ENCODE assay signal across 14 cellular contexts in the genomic region with DNA sequence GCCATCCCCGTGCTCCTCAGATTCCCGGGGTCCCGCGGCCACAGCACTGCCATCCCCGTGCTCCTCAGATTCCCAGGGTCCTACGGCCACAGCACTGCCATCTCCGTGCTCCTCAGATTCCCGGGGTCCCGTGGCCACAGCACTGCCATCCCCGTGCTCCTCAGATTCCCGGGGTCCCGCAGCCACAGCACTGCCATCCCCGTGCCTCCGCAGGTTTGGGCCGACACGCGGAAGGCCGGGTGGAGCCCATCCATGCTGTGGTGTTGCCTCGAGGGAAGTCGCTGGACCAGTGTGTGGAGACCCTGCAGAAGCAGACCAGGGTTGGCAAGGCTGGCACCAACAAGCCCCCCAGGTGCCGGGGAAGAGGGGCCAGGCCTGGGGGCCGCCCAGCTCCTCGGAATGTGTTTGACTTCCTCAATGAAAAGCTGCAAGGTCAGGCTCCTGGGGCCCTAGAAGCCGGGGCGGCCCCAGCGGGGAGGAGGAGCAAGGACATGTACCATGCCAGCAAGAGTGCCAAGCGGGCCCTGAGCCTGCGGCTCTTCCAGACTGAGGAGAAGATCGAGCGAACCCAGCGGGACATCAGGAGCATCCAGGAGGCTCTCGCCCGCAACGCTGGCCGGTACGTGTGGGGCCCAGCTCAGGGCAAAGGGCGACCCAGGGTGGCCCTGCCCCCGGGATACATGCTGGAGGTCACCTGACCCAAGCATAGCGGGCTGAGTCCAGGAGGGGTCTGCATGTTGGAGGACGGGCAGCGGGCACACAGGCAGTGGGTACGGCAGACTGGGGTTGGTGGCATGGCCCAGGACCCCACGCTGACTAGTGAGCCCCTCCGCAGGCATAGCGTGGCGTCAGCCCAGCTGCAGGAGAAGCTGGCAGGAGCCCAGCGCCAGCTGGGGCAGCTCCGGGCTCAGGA. TPM values are rescaled to one million over a fixed set of nuclear protein-coding genes. Genes with fewer than 3 reads are reported as not detected.
DNase-seq lines count a peak whose midpoint lies in the region; ATAC-seq, FAIRE-seq and TF ChIP-seq lines count a peak whose summit lies in the region.
"Had no signal": no experiment of that assay in that cellular context is flagged by ENCODE, and none has a peak within 500 bp of the region (broad histone marks: within the 10 kb centered on the region; RNA-seq: fewer than 3 reads in every experiment).

No MANE protein-coding gene starts in this region.

- no peak overlapping the region for H3K4me2 ChIP-seq in K562 (ENCODE audit: insufficient read depth, low read length)
- H3K4me2 ChIP-seq in osteoblast (ENCODE audit: insufficient read depth, low read length) = no peak overlapping the region

- H3K9ac ChIP-seq in K562 (ENCODE audit: insufficient read depth in 1 of 2, low read depth in 2 of 2, low read length in 2 of 2) = no peak overlapping the region; a peak in 1 of 4 replicates

- H3K27ac Mint-ChIP-seq in activated CD4-positive, alpha-beta T cell treated with anti-CD3 and anti-CD28 coated beads, Interleukin-2, amount 10 ng/mL, durations not matched to agents 7 days and 5 days = peak overlapping the region; percentile 88
- H3K27ac Mint-ChIP-seq in activated CD4-positive, alpha-beta T cell treated with anti-CD3 and anti-CD28 coated beads for 36 hours = no peak overlapping the region

- DNase-seq in activated CD4-positive, alpha-beta T cell treated with anti-CD3 and anti-CD28 coated beads, Interleukin-2, amount 10 ng/mL, durations not matched to agents 7 days and 5 days = no peak
- no peak for DNase-seq in activated CD4-positive, alpha-beta T cell treated with anti-CD3 and anti-CD28 coated beads for 36 hours
- peak in 1 of 2 experiments; percentile 70 for DNase-seq in HL-60 (ENCODE audit: low read depth in 1 of 2, low spot score in 1 of 2)
- peak in 2 of 4 experiments; percentile 4 for DNase-seq in K562 (ENCODE audit: extremely low read depth in 1 of 4, low spot score in 3 of 4)
- DNase-seq in osteoblast (ENCODE audit: insufficient read length, low spot score, missing footprints) = peak; percentile 88
- DNase-seq in stimulated activated naive CD4-positive, alpha-beta T cell (lab: John Stamatoyannopoulos, UW) = no peak
- no peak for DNase-seq in NCI-H526 (lab: John Stamatoyannopoulos, UW)
- DNase-seq: amniotic stem cell, DMS153, NCI-H1048, NCI-H446 treated with DMSO at 0.1 percent for 48 hours had no signal

- POLR2A ChIA-PET in activated CD4-positive, alpha-beta T cell treated with anti-CD3 and anti-CD28 coated beads, Interleukin-2, amount 10 ng/mL, durations not matched to agents 7 days and 5 days (lab: Charles Lee) = no interaction called here
- POLR2A ChIA-PET in activated CD4-positive, alpha-beta T cell treated with anti-CD3 and anti-CD28 coated beads for 36 hours (lab: Charles Lee) = interaction anchor here (1.1 to 1.7 kb wide), 2 partner anchors 28 to 130 kb away, joined by 3 to 10 read pairs; a partner anchor contains a TSS
- POLR2A ChIA-PET in K562 (lab: Yijun Ruan, JAX) = interaction anchor here (0.5 to 1.3 kb wide), 4 partner anchors 13 to 209 kb away, joined by 3 to 5 read pairs (median 4); no protein-coding TSS in a partner anchor

- H3K4me3 Mint-ChIP-seq in activated CD4-positive, alpha-beta T cell treated with anti-CD3 and anti-CD28 coated beads, Interleukin-2, amount 10 ng/mL, durations not matched to agents 7 days and 5 days = peak overlapping the region; percentile 87
- no peak overlapping the region for H3K4me3 Mint-ChIP-seq in activated CD4-positive, alpha-beta T cell treated with anti-CD3 and anti-CD28 coated beads for 36 hours

- TF ChIP-seq EP300 in K562 (IDR thresholded peaks at IDR 0.05; ENCODE audit: low read length) = no peak

- CTCF ChIA-PET in activated CD4-positive, alpha-beta T cell treated with anti-CD3 and anti-CD28 coated beads, Interleukin-2, amount 10 ng/mL, durations not matched to agents 7 days and 5 days (lab: Charles Lee) = interaction anchor here (1.3 to 4.2 kb wide), 5 partner anchors 12 to 322 kb away, joined by 3 to 27 read pairs (median 12); a partner anchor contains a TSS
- CTCF ChIA-PET in activated CD4-positive, alpha-beta T cell treated with anti-CD3 and anti-CD28 coated beads for 36 hours (lab: Charles Lee) = interaction anchor here (0.8 to 1.4 kb wide), 4 partner anchors 15 to 77 kb away, joined by 3 to 14 read pairs (median 3); a partner anchor contains a TSS
- CTCF ChIA-PET in K562 (lab: Yijun Ruan, JAX; ENCODE audit: low intra/inter-chr PET ratio) = no interaction called here

- H3K36me3 ChIP-seq in K562 (ENCODE audit: control insufficient read depth, insufficient read depth, low read length) = peaks cover 59% of the 10 kb centered on the region; the same call in 2 of the 3 replicates
- H3K36me3 ChIP-seq in osteoblast (ENCODE audit: insufficient read depth, low read length) = peaks cover 8% of the 10 kb centered on the region

- 0 out of 2 replicates have a peak, but pooled peaks cover 5% of the 10 kb centered on the region for H4K20me1 ChIP-seq in K562 (replicated peaks; ENCODE audit: control insufficient read depth, insufficient read depth, low read length)
- H4K20me1 ChIP-seq in osteoblast (ENCODE audit: insufficient read depth, low read length) = peaks cover 29% of the 10 kb centered on the region

- intact Hi-C loops in activated CD4-positive, alpha-beta T cell treated with anti-CD3 and anti-CD28 coated beads for 36 hours (cut with DNase I, micrococcal nuclease) = loop anchor here (5.0 to 10.0 kb wide), 5 partner anchors 38 to 302 kb away; a partner anchor contains a TSS
- intact Hi-C loops in K562 (cut with micrococcal nuclease) = no loop called here

- no peaks in the 10 kb centered on the region for H3K27me3 Mint-ChIP-seq in activated CD4-positive, alpha-beta T cell treated with anti-CD3 and anti-CD28 coated beads, Interleukin-2, amount 10 ng/mL, durations not matched to agents 7 days and 5 days
- no peaks in the 10 kb centered on the region for H3K27me3 Mint-ChIP-seq in activated CD4-positive, alpha-beta T cell treated with anti-CD3 and anti-CD28 coated beads for 36 hours

- H3K9me3 Mint-ChIP-seq in activated CD4-positive, alpha-beta T cell treated with anti-CD3 and anti-CD28 coated beads, Interleukin-2, amount 10 ng/mL, durations not matched to agents 7 days and 5 days = no peaks in the 10 kb centered on the region
- H3K9me3 Mint-ChIP-seq in activated CD4-positive, alpha-beta T cell treated with anti-CD3 and anti-CD28 coated beads for 36 hours (ENCODE audit: low read depth) = no peaks in the 10 kb centered on the region

- H2AFZ ChIP-seq in K562 (ENCODE audit: low read depth, low read length) (no peak overlapping the region), osteoblast (ENCODE audit: low read length) (no peak overlapping the region)

- H3K4me3 ChIP-seq in HL-60 (replicated peaks; ENCODE audit: insufficient read depth, low read length) (no peak overlapping the region), K562 (no peak overlapping the region), osteoblast (ENCODE audit: insufficient read depth, low read length) (no peak overlapping the region)
- H3K4me3 ChIP-seq: coronary artery, tibial artery had no signal

- FAIRE-seq in K562 (lab: Jason Lieb, UNC) = no peak

- peaks cover 28% of the 10 kb centered on the region for H3K4me1 Mint-ChIP-seq in activated CD4-positive, alpha-beta T cell treated with anti-CD3 and anti-CD28 coated beads, Interleukin-2, amount 10 ng/mL, durations not matched to agents 7 days and 5 days
- peaks cover 21% of the 10 kb centered on the region for H3K4me1 Mint-ChIP-seq in activated CD4-positive, alpha-beta T cell treated with anti-CD3 and anti-CD28 coated beads for 36 hours

- TSS peak; percentile 50 for BruUV-seq in K562 (replicated peaks; lab: Mats Ljungman, UMichigan)

- peaks cover 16% of the 10 kb centered on the region for H3K79me2 ChIP-seq in K562 (ENCODE audit: control insufficient read depth, insufficient read depth, low read length)
- peaks cover 28% of the 10 kb centered on the region for H3K79me2 ChIP-seq in osteoblast (ENCODE audit: insufficient read depth, low read length)

- no peak for TF ChIP-seq POLR2A in K562 (conservative IDR thresholded peaks at IDR 0.05)

- WGBS in K562 (ENCODE audit: insufficient coverage, low coverage, missing lambda C conversion rate) = 90% methylated on average over 36 of the region's 48 CpGs

- in situ Hi-C loops in K562 (cut with MboI) = no loop called here

- H3K9me3 ChIP-seq in K562 (replicated peaks; ENCODE audit: control insufficient read depth, insufficient read depth, low read depth, low read length) = peaks cover 4% of the 10 kb centered on the region
- H3K9me3 ChIP-seq in osteoblast (ENCODE audit: low read depth, low read length) = no peaks in the 10 kb centered on the region
- H3K9me3 ChIP-seq: tibial artery had no signal

- H3K27me3 ChIP-seq in HL-60 (ENCODE audit: insufficient read depth, poor library complexity, severe bottlenecking) = no peaks in the 10 kb centered on the region
- no peaks in the 10 kb centered on the region for H3K27me3 ChIP-seq in K562 (ENCODE audit: control insufficient read depth in 2 of 2, insufficient read depth in 2 of 2, low read length in 2 of 2)
- H3K27me3 ChIP-seq in osteoblast (ENCODE audit: insufficient read depth, low read length) = no peaks in the 10 kb centered on the region
- H3K27me3 ChIP-seq: tibial artery had no signal

- H3K4me1 ChIP-seq in K562 (replicated peaks in 1 of 2; ENCODE audit: control insufficient read depth in 2 of 2, insufficient read depth in 2 of 2, low read length in 2 of 2) (peaks cover 3 to 60% of the 10 kb centered on the region in 2 experiments; a peak in 3 of 5 replicates), osteoblast (ENCODE audit: insufficient read depth, low read length) (no peaks in the 10 kb centered on the region)

- ATAC-seq in activated CD4-positive, alpha-beta T cell treated with anti-CD3 and anti-CD28 coated beads for 36 hours = no peak
- ATAC-seq in K562 (no peak), HG02571 (IDR thresholded peaks at IDR 0.05; ENCODE audit: unreplicated experiment) (no peak)

- H3K27ac ChIP-seq in HL-60 (replicated peaks) (peak overlapping the region; percentile 51), K562 (ENCODE audit: extremely low read depth, low read depth, low read length) (no peak overlapping the region), osteoblast (ENCODE audit: low read depth, low read length) (no peak overlapping the region)
- H3K27ac ChIP-seq: coronary artery, tibial artery had no signal

- no peak for TF ChIP-seq CTCF in HL-60 (IDR thresholded peaks at IDR 0.05; ENCODE audit: insufficient read depth, low read length)
- TF ChIP-seq CTCF in K562 (IDR thresholded peaks at IDR 0.05 in 2 of 3, conservative IDR thresholded peaks at IDR 0.05 in 1 of 3; ENCODE audit: insufficient read depth in 2 of 3, low read depth in 1 of 3, low read length in 3 of 3) = no peak
- no peak for TF ChIP-seq CTCF in osteoblast (IDR thresholded peaks at IDR 0.05; ENCODE audit: extremely low read depth, low read depth, low read length)

- no peaks in the 10 kb centered on the region for H3K9me1 ChIP-seq in K562 (ENCODE audit: control insufficient read depth, insufficient read depth, low read length)

- peaks cover 30% of the 10 kb centered on the region for H3K36me3 Mint-ChIP-seq in activated CD4-positive, alpha-beta T cell treated with anti-CD3 and anti-CD28 coated beads, Interleukin-2, amount 10 ng/mL, durations not matched to agents 7 days and 5 days (ENCODE audit: low read depth)
- peaks cover 14% of the 10 kb centered on the region for H3K36me3 Mint-ChIP-seq in activated CD4-positive, alpha-beta T cell treated with anti-CD3 and anti-CD28 coated beads for 36 hours (ENCODE audit: low read depth)

- no peak for TF ChIP-seq RAD21 in K562 (CRISPR knock-in tag; conservative IDR thresholded peaks at IDR 0.05 in 1 of 2, IDR thresholded peaks at IDR 0.05 in 1 of 2)

RNA-seq across cellular contexts. Expression of a gene that starts 1.3 kb away (rescaled TPM):
- total RNA-seq in activated CD4-positive, alpha-beta T cell treated with anti-CD3 and anti-CD28 coated beads, Interleukin-2, amount 10 ng/mL, durations not matched to agents 7 days and 5 days = 100 to 1,000 TPM; 253 to 302 TPM
- 10 to 100 TPM in 1 of 2 experiments, 1 to 10 TPM in 1; 7.3 to 10.2 TPM for total RNA-seq in activated CD4-positive, alpha-beta T cell treated with anti-CD3 and anti-CD28 coated beads for 36 hours
- total RNA-seq in K562 (2011; cell fraction: chromatin; rRNA removed; ENCODE audit: low replicate concordance) = 6.7 and 27.9 TPM in 2 replicates
- 29.6 and 36.2 TPM in 2 replicates for total RNA-seq in K562 (2011; cell fraction: nucleolus; rRNA removed)
- total RNA-seq in K562 (2011; cell fraction: nucleoplasm; rRNA removed) = 12.0 and 12.1 TPM in 2 replicates
- total RNA-seq in K562 (2014; rRNA removed) (9.5 and 12.7 TPM in 2 replicates), K562 (2014; rRNA removed; fragmentation: Illumina TruSeq; extraction: Trizol) (0.11 and 0.32 TPM in 2 replicates), K562 (2015; rRNA removed; fragmentation: Illumina TruSeq; extraction: Trizol) (2.7 and 2.8 TPM in 2 replicates), K562 (2021) (9.3 and 10.2 TPM in 2 replicates), osteoblast (1.8 and 2.9 TPM in 2 replicates)
- polyA plus RNA-seq in K562 (2011; rRNA removed) (1.5 and 3.9 TPM in 2 replicates), K562 (2014; fragmentation: Illumina TruSeq; extraction: Trizol) (0.83 and 2.3 TPM in 2 replicates), K562 (2014; fragmentation: Nextera tagmentation; extraction: Ambion mirVana) (not detected), K562 (2014; rRNA removed) (17.1 and 20.2 TPM in 2 replicates)
- 4.5 and 15.8 TPM in 2 replicates for polyA plus RNA-seq in K562 (2011; cell fraction: cytosol; rRNA removed)
- polyA plus RNA-seq in K562 (2011; cell fraction: nucleus; rRNA removed) = 37.1 and 90.0 TPM in 2 replicates
- polyA plus RNA-seq in K562 (2012) = 5.5 and 10.7 TPM in 2 replicates
- polyA minus RNA-seq in K562 (2011; rRNA and poly(A)+ RNA removed) = 0.06 and 0.25 TPM in 2 replicates
- polyA minus RNA-seq in K562 (2011; cell fraction: cytosol; rRNA and poly(A)+ RNA removed) = 1.2 and 1.5 TPM in 2 replicates
- polyA minus RNA-seq in K562 (2011; cell fraction: nucleus; rRNA and poly(A)+ RNA removed) = 4.7 and 7.7 TPM in 2 replicates

RNA-seq across cellular contexts. Expression of a gene that starts 4.4 kb away (rescaled TPM):
- total RNA-seq in activated CD4-positive, alpha-beta T cell treated with anti-CD3 and anti-CD28 coated beads, Interleukin-2, amount 10 ng/mL, durations not matched to agents 7 days and 5 days = 100 to 1,000 TPM; 105 to 129 TPM
- 10 to 100 TPM; 30.9 to 34.9 TPM for total RNA-seq in activated CD4-positive, alpha-beta T cell treated with anti-CD3 and anti-CD28 coated beads for 36 hours
- 22.0 and 60.9 TPM in 2 replicates for total RNA-seq in K562 (2011; cell fraction: chromatin; rRNA removed; ENCODE audit: low replicate concordance)
- total RNA-seq in K562 (2011; cell fraction: nucleolus; rRNA removed) = 104 and 105 TPM in 2 replicates
- total RNA-seq in K562 (2011; cell fraction: nucleoplasm; rRNA removed) = 35.7 and 41.6 TPM in 2 replicates
- total RNA-seq in K562 (2014; rRNA removed) (62.7 and 92.2 TPM in 2 replicates), K562 (2014; rRNA removed; fragmentation: Illumina TruSeq; extraction: Trizol) (8.2 and 8.3 TPM in 2 replicates), K562 (2015; rRNA removed; fragmentation: Illumina TruSeq; extraction: Trizol) (26.5 and 28.3 TPM in 2 replicates), K562 (2021) (97.3 and 104 TPM in 2 replicates), osteoblast (27.5 and 29.5 TPM in 2 replicates)
- polyA plus RNA-seq in K562 (2011; rRNA removed) (29.5 and 48.0 TPM in 2 replicates), K562 (2014; fragmentation: Illumina TruSeq; extraction: Trizol) (10.3 and 24.9 TPM in 2 replicates), K562 (2014; fragmentation: Nextera tagmentation; extraction: Ambion mirVana) (1 to 10 TPM in 1 of 2 experiments, under 1 TPM in 1; 0.34 to 1.1 TPM), K562 (2014; rRNA removed) (62.6 and 84.4 TPM in 2 replicates)
- 27.4 and 73.4 TPM in 2 replicates for polyA plus RNA-seq in K562 (2011; cell fraction: cytosol; rRNA removed)
- 238 and 316 TPM in 2 replicates for polyA plus RNA-seq in K562 (2011; cell fraction: nucleus; rRNA removed)
- polyA plus RNA-seq in K562 (2012) = 65.5 and 70.1 TPM in 2 replicates
- polyA minus RNA-seq in K562 (2011; rRNA and poly(A)+ RNA removed) = 1.6 and 4.4 TPM in 2 replicates
- 14.8 and 20.6 TPM in 2 replicates for polyA minus RNA-seq in K562 (2011; cell fraction: cytosol; rRNA and poly(A)+ RNA removed)
- 47.3 and 53.0 TPM in 2 replicates for polyA minus RNA-seq in K562 (2011; cell fraction: nucleus; rRNA and poly(A)+ RNA removed)

RNA-seq across cellular contexts. Expression of a gene that starts 27.4 kb away (rescaled TPM):
- 10 to 100 TPM; 37.3 to 43.3 TPM for total RNA-seq in activated CD4-positive, alpha-beta T cell treated with anti-CD3 and anti-CD28 coated beads, Interleukin-2, amount 10 ng/mL, durations not matched to agents 7 days and 5 days
- total RNA-seq in activated CD4-positive, alpha-beta T cell treated with anti-CD3 and anti-CD28 coated beads for 36 hours = 10 to 100 TPM; 15.3 to 21.9 TPM
- total RNA-seq in K562 (2011; cell fraction: chromatin; rRNA removed; ENCODE audit: low replicate concordance) = 20.3 and 73.7 TPM in 2 replicates
- total RNA-seq in K562 (2011; cell fraction: nucleolus; rRNA removed) = 43.4 and 48.4 TPM in 2 replicates
- total RNA-seq in K562 (2011; cell fraction: nucleoplasm; rRNA removed) = 35.6 and 47.3 TPM in 2 replicates
- total RNA-seq in K562 (2014; rRNA removed) (19.4 and 26.6 TPM in 2 replicates), K562 (2014; rRNA removed; fragmentation: Illumina TruSeq; extraction: Trizol) (2.2 and 2.4 TPM in 2 replicates), K562 (2015; rRNA removed; fragmentation: Illumina TruSeq; extraction: Trizol) (7.9 and 8.4 TPM in 2 replicates), K562 (2021) (22.5 and 25.4 TPM in 2 replicates), osteoblast (15.6 and 18.8 TPM in 2 replicates)
- polyA plus RNA-seq in K562 (2011; rRNA removed) (7.4 and 10.7 TPM in 2 replicates), K562 (2014; fragmentation: Illumina TruSeq; extraction: Trizol) (5.6 and 10.9 TPM in 2 replicates), K562 (2014; fragmentation: Nextera tagmentation; extraction: Ambion mirVana) (under 1 TPM; 0.14 to 0.21 TPM), K562 (2014; rRNA removed) (24.1 and 27.7 TPM in 2 replicates)
- 6.2 and 15.4 TPM in 2 replicates for polyA plus RNA-seq in K562 (2011; cell fraction: cytosol; rRNA removed)
- polyA plus RNA-seq in K562 (2011; cell fraction: nucleus; rRNA removed) = 40.8 and 67.3 TPM in 2 replicates
- polyA plus RNA-seq in K562 (2012) = 14.8 and 18.0 TPM in 2 replicates
- 2.7 and 4.6 TPM in 2 replicates for polyA minus RNA-seq in K562 (2011; rRNA and poly(A)+ RNA removed)
- 11.6 and 12.8 TPM in 2 replicates for polyA minus RNA-seq in K562 (2011; cell fraction: cytosol; rRNA and poly(A)+ RNA removed)
- polyA minus RNA-seq in K562 (2011; cell fraction: nucleus; rRNA and poly(A)+ RNA removed) = 9.8 and 11.2 TPM in 2 replicates

RNA-seq across cellular contexts. Expression of a gene that starts 27.4 kb away (rescaled TPM):
- total RNA-seq in activated CD4-positive, alpha-beta T cell treated with anti-CD3 and anti-CD28 coated beads, Interleukin-2, amount 10 ng/mL, durations not matched to agents 7 days and 5 days = 10 to 100 TPM; 52.7 to 64.5 TPM
- total RNA-seq in activated CD4-positive, alpha-beta T cell treated with anti-CD3 and anti-CD28 coated beads for 36 hours = 10 to 100 TPM; 36.4 to 52.0 TPM
- 98.6 and 222 TPM in 2 replicates for total RNA-seq in K562 (2011; cell fraction: chromatin; rRNA removed; ENCODE audit: low replicate concordance)
- 116 and 124 TPM in 2 replicates for total RNA-seq in K562 (2011; cell fraction: nucleolus; rRNA removed)
- total RNA-seq in K562 (2011; cell fraction: nucleoplasm; rRNA removed) = 75.6 and 81.5 TPM in 2 replicates
- total RNA-seq in K562 (2014; rRNA removed) (64.3 and 74.1 TPM in 2 replicates), K562 (2014; rRNA removed; fragmentation: Illumina TruSeq; extraction: Trizol) (16.1 and 19.1 TPM in 2 replicates), K562 (2015; rRNA removed; fragmentation: Illumina TruSeq; extraction: Trizol) (37.3 and 37.7 TPM in 2 replicates), K562 (2021) (64.0 and 78.9 TPM in 2 replicates), osteoblast (21.7 and 23.0 TPM in 2 replicates)
- polyA plus RNA-seq in K562 (2011; rRNA removed) (37.5 and 39.5 TPM in 2 replicates), K562 (2014; fragmentation: Illumina TruSeq; extraction: Trizol) (20.0 and 36.3 TPM in 2 replicates), K562 (2014; fragmentation: Nextera tagmentation; extraction: Ambion mirVana) (1 to 10 TPM; 2.2 to 6.0 TPM), K562 (2014; rRNA removed) (66.9 and 70.5 TPM in 2 replicates)
- 52.0 and 57.8 TPM in 2 replicates for polyA plus RNA-seq in K562 (2011; cell fraction: cytosol; rRNA removed)
- polyA plus RNA-seq in K562 (2011; cell fraction: nucleus; rRNA removed) = 132 and 147 TPM in 2 replicates
- 44.1 and 48.2 TPM in 2 replicates for polyA plus RNA-seq in K562 (2012)
- 18.4 and 33.9 TPM in 2 replicates for polyA minus RNA-seq in K562 (2011; rRNA and poly(A)+ RNA removed)
- 14.4 and 22.2 TPM in 2 replicates for polyA minus RNA-seq in K562 (2011; cell fraction: cytosol; rRNA and poly(A)+ RNA removed)
- polyA minus RNA-seq in K562 (2011; cell fraction: nucleus; rRNA and poly(A)+ RNA removed) = 46.2 and 62.4 TPM in 2 replicates

RNA-seq across cellular contexts. Expression of a gene that starts 38.8 kb away (rescaled TPM):
- 1 to 10 TPM in 1 of 2 experiments, not detected in 1; 1.0 TPM for total RNA-seq in activated CD4-positive, alpha-beta T cell treated with anti-CD3 and anti-CD28 coated beads, Interleukin-2, amount 10 ng/mL, durations not matched to agents 7 days and 5 days
- 1 to 10 TPM in 1 of 2 experiments, under 1 TPM in 1; 0.21 to 1.7 TPM for total RNA-seq in activated CD4-positive, alpha-beta T cell treated with anti-CD3 and anti-CD28 coated beads for 36 hours
- not detected in 2 replicates for total RNA-seq in K562 (2011; cell fraction: chromatin; rRNA removed; ENCODE audit: low replicate concordance)
- total RNA-seq in K562 (2011; cell fraction: nucleolus; rRNA removed) = 4.9 and 6.3 TPM in 2 replicates
- total RNA-seq in K562 (2011; cell fraction: nucleoplasm; rRNA removed) = not detected in 2 replicates
- total RNA-seq in K562 (2014; rRNA removed) = 0.32 and 3.8 TPM in 2 replicates
- total RNA-seq in K562 (2014; rRNA removed; fragmentation: Illumina TruSeq; extraction: Trizol) = not detected in 2 replicates
- 0.19 TPM in 1 of 2 replicates, not detected in the other for total RNA-seq in K562 (2015; rRNA removed; fragmentation: Illumina TruSeq; extraction: Trizol)
- total RNA-seq in K562 (2021) = not detected in 2 replicates
- 0.10 and 0.37 TPM in 2 replicates for polyA plus RNA-seq in K562 (2011; rRNA removed)
- 1.1 and 5.8 TPM in 2 replicates for polyA plus RNA-seq in K562 (2011; cell fraction: cytosol; rRNA removed)
- 1.4 and 13.8 TPM in 2 replicates for polyA plus RNA-seq in K562 (2011; cell fraction: nucleus; rRNA removed)
- 0.87 and 1.3 TPM in 2 replicates for polyA plus RNA-seq in K562 (2012)
- polyA plus RNA-seq in K562 (2014; fragmentation: Illumina TruSeq; extraction: Trizol) = not detected in 2 replicates
- polyA plus RNA-seq in K562 (2014; fragmentation: Nextera tagmentation; extraction: Ambion mirVana) = not detected
- 3.2 and 3.5 TPM in 2 replicates for polyA plus RNA-seq in K562 (2014; rRNA removed)
- polyA minus RNA-seq in K562 (2011; rRNA and poly(A)+ RNA removed) = not detected in 2 replicates
- polyA minus RNA-seq in K562 (2011; cell fraction: cytosol; rRNA and poly(A)+ RNA removed) = not detected in 2 replicates
- polyA minus RNA-seq in K562 (2011; cell fraction: nucleus; rRNA and poly(A)+ RNA removed) = 1.2 TPM in 1 of 2 replicates, not detected in the other
- 2.1 and 2.9 TPM in 2 replicates for total RNA-seq in osteoblast

Comparison
In these comparisons a context has a peak if more than half of its experiments do, and no peak if none do; other contexts are left out.
1. RNA of a gene that starts 1.3 kb away (total RNA-seq): 253 to 302 TPM in activated CD4-positive, alpha-beta T cell treated with anti-CD3 and anti-CD28 coated beads, Interleukin-2, amount 10 ng/mL, durations not matched to agents 7 days and 5 days; 7.3 to 10.2 TPM in activated CD4-positive, alpha-beta T cell treated with anti-CD3 and anti-CD28 coated beads for 36 hours, 0.11 to 36.2 TPM in K562 and 1.8 to 2.9 TPM in osteoblast; every median in the first group is over 4 times any median in the second.